Comparison of ENCODE assay signal across 8 cellular contexts in genomic region chrX:41384041-41384705, GRCh38. TPM values are rescaled to one million over a fixed set of nuclear protein-coding genes. Genes with fewer than 3 reads are reported as not detected.
DNase-seq lines count a peak whose midpoint lies in the region; ATAC-seq, FAIRE-seq and TF ChIP-seq lines count a peak whose summit lies in the region.

No MANE protein-coding gene starts in this region.

- FAIRE-seq in small intestine (lab: Jason Lieb, UNC): no peak

- peaks cover 7% of the 10 kb centered on the region for H3K9me3 Mint-ChIP-seq in type B pancreatic cell

- H3K4me1 ChIP-seq in small intestine (ENCODE audit: control insufficient read depth in 2 of 2, insufficient read depth in 1 of 2, low read depth in 1 of 2, low read length in 1 of 2): peaks cover 4% of the 10 kb centered on the region in 2 donors

- peak overlapping the region; percentile 67 to 94 for H3K27ac ChIP-seq in small intestine (ENCODE audit: low read depth in 1 of 2, low read length in 1 of 2)

- in situ Hi-C loops in G401 (cut with HindIII; ENCODE audit: low sequenced_read_pairs): no loop called here

- no peaks in the 10 kb centered on the region for H3K27me3 ChIP-seq in small intestine (ENCODE audit: control insufficient read depth in 2 of 2, insufficient read depth in 2 of 2, low read length in 2 of 2)

- DNase-seq in AG20443 (ENCODE audit: low spot score): peak; percentile 43
- peak; percentile 10 for DNase-seq in NCI-H2171 (lab: John Stamatoyannopoulos, UW)
- DNase-seq in activated T-cell treated with anti-CD3 and anti-CD28 coated beads for 24 hours (ENCODE audit: low read depth): peak; percentile 25
- peak; percentile 67 to 77 for DNase-seq in foreskin fibroblast
- peak; percentile 90 for DNase-seq in small intestine
- DNase-seq in G401 (ENCODE audit: low spot score): no peak
- no peak for DNase-seq in type B pancreatic cell (ENCODE audit: extremely low spot score, unreplicated experiment)

- H3K4me3 ChIP-seq in foreskin fibroblast (ENCODE audit: low read depth in 1 of 2, low read length in 2 of 2) (no peak overlapping the region), small intestine (ENCODE audit: low read depth in 1 of 2, low read length in 2 of 2) (no peak overlapping the region)

- H3K4me3 Mint-ChIP-seq in type B pancreatic cell: no peak overlapping the region

- no peaks in the 10 kb centered on the region for H3K9me3 ChIP-seq in small intestine (ENCODE audit: control insufficient read depth, low read depth)

- no peaks in the 10 kb centered on the region for H3K27me3 Mint-ChIP-seq in type B pancreatic cell

- H3K36me3 Mint-ChIP-seq in type B pancreatic cell: no peaks in the 10 kb centered on the region

- WGBS in small intestine, 3 donors: 21 to 40% (median 33%) methylated on average over 7 to 10 of the region's 10 CpGs

- H3K27ac Mint-ChIP-seq in type B pancreatic cell: no peak overlapping the region

- no peak for ATAC-seq in GM21619 (IDR thresholded peaks at IDR 0.05; ENCODE audit: unreplicated experiment)

- H3K4me1 Mint-ChIP-seq in type B pancreatic cell (ENCODE audit: unreplicated experiment): peaks cover 8% of the 10 kb centered on the region

- no peaks in the 10 kb centered on the region for H3K36me3 ChIP-seq in small intestine (ENCODE audit: control insufficient read depth in 2 of 2, insufficient read depth in 2 of 2, low read length in 2 of 2)

- TF ChIP-seq CTCF in foreskin fibroblast (IDR thresholded peaks at IDR 0.05; ENCODE audit: low read depth, low read length) (no peak), type B pancreatic cell (conservative IDR thresholded peaks at IDR 0.05) (no peak)

RNA-seq across cellular contexts. Expression of gene DDX3X, which starts 50.2 kb away (rescaled TPM):
- 100 to 1,000 TPM in 2 of 3 donors, 10 to 100 TPM in 1; 72.5 to 108 (median 102) TPM for polyA plus RNA-seq in small intestine
- 98.1 and 156 TPM in 2 replicates for total RNA-seq in G401 (2014; rRNA removed; shearing (Covaris generic))
- total RNA-seq in type B pancreatic cell (ENCODE audit: low replicate concordance): 255 and 276 TPM in 2 replicates

Comparison
In these comparisons a context has a peak if more than half of its experiments do, and no peak if none do; other contexts are left out.
1. DNase-seq: peak in AG20443 (single experiment), NCI-H2171 (single experiment), activated T-cell treated with anti-CD3 and anti-CD28 coated beads for 24 hours (single experiment), foreskin fibroblast (2 of 2) and small intestine (single experiment); none in G401 (single experiment) and type B pancreatic cell (single experiment).